ENCODE assay signal across 8 cellular contexts in genomic region chr10:72332423-72333110, GRCh38. TPM values are rescaled to one million over a fixed set of nuclear protein-coding genes. Genes with fewer than 3 reads are reported as not detected.
A peak's percentile ranks its signal among the peaks of the same experiment; 100 is the strongest.
DNase-seq lines count a peak whose midpoint lies in the region; ATAC-seq and TF ChIP-seq lines count a peak whose summit lies in the region.

No MANE protein-coding gene starts in this region.

- H3K4me3 Mint-ChIP-seq in activated CD8-positive, alpha-beta T cell treated with anti-CD3 and anti-CD28 coated beads for 36 hours = peak overlapping the region; percentile 89
- peak overlapping the region; percentile 79 to 88 (median 86) for H3K4me3 Mint-ChIP-seq in immature natural killer cell
- H3K4me3 Mint-ChIP-seq in stimulated activated naive CD8-positive, alpha-beta T cell treated with anti-CD3 and anti-CD28 coated beads, Interleukin-15, Interleukin-2, amounts not matched to agents 100 ng/mL and 50 ng/mL, for 24 hours = peak overlapping the region; percentile 69

- H3K9me3 Mint-ChIP-seq in activated CD8-positive, alpha-beta T cell treated with anti-CD3 and anti-CD28 coated beads for 36 hours = no peaks in the 10 kb centered on the region
- H3K9me3 Mint-ChIP-seq in immature natural killer cell = no peaks in the 10 kb centered on the region
- no peaks in the 10 kb centered on the region for H3K9me3 Mint-ChIP-seq in stimulated activated naive CD8-positive, alpha-beta T cell treated with anti-CD3 and anti-CD28 coated beads, Interleukin-15, Interleukin-2, amounts not matched to agents 100 ng/mL and 50 ng/mL, for 24 hours

- CTCF ChIA-PET in activated CD8-positive, alpha-beta T cell treated with anti-CD3 and anti-CD28 coated beads for 36 hours (lab: Charles Lee) = interaction anchor here (0.7 to 4.1 kb wide), 21 partner anchors 7 to 284 kb away, joined by 3 to 33 read pairs (median 4); partner anchors contain the start of gene DDIT4

- peak; percentile 32 for DNase-seq in activated CD8-positive, alpha-beta T cell treated with anti-CD3 and anti-CD28 coated beads for 36 hours
- DNase-seq in immature natural killer cell = no peak
- DNase-seq in NCI-H1436 treated with DMSO at 0.1 percent for 48 hours (lab: John Stamatoyannopoulos, UW) = no peak
- DNase-seq in RPMI8226 = no peak

- TF ChIP-seq CTCF in activated CD8-positive, alpha-beta T cell treated with anti-CD3 and anti-CD28 coated beads for 36 hours (IDR thresholded peaks at IDR 0.05) = no peak

- peaks cover 40% of the 10 kb centered on the region for H3K36me3 Mint-ChIP-seq in activated CD8-positive, alpha-beta T cell treated with anti-CD3 and anti-CD28 coated beads for 36 hours (ENCODE audit: low read depth)
- peaks cover 0 to 7% (median 0%) of the 10 kb centered on the region in 3 donors for H3K36me3 Mint-ChIP-seq in immature natural killer cell
- peaks cover 22% of the 10 kb centered on the region for H3K36me3 Mint-ChIP-seq in stimulated activated naive CD8-positive, alpha-beta T cell treated with anti-CD3 and anti-CD28 coated beads, Interleukin-15, Interleukin-2, amounts not matched to agents 100 ng/mL and 50 ng/mL, for 24 hours (ENCODE audit: low read depth)

- intact Hi-C loops in activated CD8-positive, alpha-beta T cell treated with anti-CD3 and anti-CD28 coated beads for 36 hours (cut with micrococcal nuclease) = loop anchor here (5.0 to 10.0 kb wide), 3 partner anchors 40 to 248 kb away; partner anchors contain the start of genes ANAPC16, ASCC1 and SPOCK2

- H3K27me3 Mint-ChIP-seq in activated CD8-positive, alpha-beta T cell treated with anti-CD3 and anti-CD28 coated beads for 36 hours = no peaks in the 10 kb centered on the region
- H3K27me3 Mint-ChIP-seq in immature natural killer cell (ENCODE audit: low read depth in 3 of 3) = peaks cover 17 to 46% (median 42%) of the 10 kb centered on the region in 3 donors
- no peaks in the 10 kb centered on the region for H3K27me3 Mint-ChIP-seq in stimulated activated naive CD8-positive, alpha-beta T cell treated with anti-CD3 and anti-CD28 coated beads, Interleukin-15, Interleukin-2, amounts not matched to agents 100 ng/mL and 50 ng/mL, for 24 hours

- TF ChIP-seq RAD21 in Ishikawa (IDR thresholded peaks at IDR 0.05; ENCODE audit: low read depth) = no peak

- no peak for TF ChIP-seq EP300 in Ishikawa (IDR thresholded peaks at IDR 0.05; ENCODE audit: borderline replicate concordance)

- peaks cover 93% of the 10 kb centered on the region for H3K4me1 Mint-ChIP-seq in activated CD8-positive, alpha-beta T cell treated with anti-CD3 and anti-CD28 coated beads for 36 hours (ENCODE audit: low read depth)
- peaks cover 98 to 99% of the 10 kb centered on the region in 2 donors for H3K4me1 Mint-ChIP-seq in immature natural killer cell
- H3K4me1 Mint-ChIP-seq in stimulated activated naive CD8-positive, alpha-beta T cell treated with anti-CD3 and anti-CD28 coated beads, Interleukin-15, Interleukin-2, amounts not matched to agents 100 ng/mL and 50 ng/mL, for 24 hours (ENCODE audit: low read depth) = peaks cover 95% of the 10 kb centered on the region

- POLR2A ChIA-PET in activated CD8-positive, alpha-beta T cell treated with anti-CD3 and anti-CD28 coated beads for 36 hours (lab: Charles Lee) = interaction anchor here (0.6 to 28.1 kb wide), 12 partner anchors 12 to 360 kb away, joined by 3 to 796 read pairs (median 4); partner anchors contain the start of genes DDIT4 and SPOCK2

- peak overlapping the region; percentile 84 for H3K27ac Mint-ChIP-seq in activated CD8-positive, alpha-beta T cell treated with anti-CD3 and anti-CD28 coated beads for 36 hours
- H3K27ac Mint-ChIP-seq in immature natural killer cell = peak overlapping the region; percentile 93 to 100 (median 98)
- peak overlapping the region; percentile 90 for H3K27ac Mint-ChIP-seq in stimulated activated naive CD8-positive, alpha-beta T cell treated with anti-CD3 and anti-CD28 coated beads, Interleukin-15, Interleukin-2, amounts not matched to agents 100 ng/mL and 50 ng/mL, for 24 hours

- no peak for ATAC-seq in activated CD8-positive, alpha-beta T cell treated with anti-CD3 and anti-CD28 coated beads for 36 hours
- ATAC-seq in GM18502 (IDR thresholded peaks at IDR 0.05; ENCODE audit: poor library complexity, unreplicated experiment) (no peak), HG03139 (IDR thresholded peaks at IDR 0.05; ENCODE audit: unreplicated experiment) (no peak)

TF ChIP-seq in Ishikawa, 13 proteins besides CTCF, POLR2A, EP300 and RAD21:
- TF ChIP-seq MAX (IDR thresholded peaks at IDR 0.05) = peak; percentile 95
- TF ChIP-seq YY1 (IDR thresholded peaks at IDR 0.05; ENCODE audit: low read depth) = no peak
- no peak for TF ChIP-seq TEAD4 (IDR thresholded peaks at IDR 0.05)
- TF ChIP-seq ZBTB7A (IDR thresholded peaks at IDR 0.05; ENCODE audit: low read depth) = no peak
- no peak for TF ChIP-seq TCF12 (IDR thresholded peaks at IDR 0.05; ENCODE audit: low read depth)
- TF ChIP-seq CREB1 (IDR thresholded peaks at IDR 0.05; ENCODE audit: low read depth) = no peak
TF ChIP-seq in Ishikawa: peak in this region for 1.

RNA-seq across cellular contexts. Expression of gene DNAJB12, which starts 22.2 kb away (rescaled TPM):
- 10 to 100 TPM; 17.1 to 17.5 TPM for total RNA-seq in activated CD8-positive, alpha-beta T cell treated with anti-CD3 and anti-CD28 coated beads for 36 hours
- polyA plus RNA-seq in immature natural killer cell = 10 to 100 TPM; 12.2 to 32.0 (median 12.4) TPM

RNA-seq across cellular contexts. Expression of gene DDIT4, which starts 58.8 kb away (rescaled TPM):
- 1,000 to 10,000 TPM; 1,071 to 1,096 TPM for total RNA-seq in activated CD8-positive, alpha-beta T cell treated with anti-CD3 and anti-CD28 coated beads for 36 hours
- 100 to 1,000 TPM; 437 to 876 (median 450) TPM for polyA plus RNA-seq in immature natural killer cell
